ENCODE assay signal across 23 cellular contexts in the genomic region with DNA sequence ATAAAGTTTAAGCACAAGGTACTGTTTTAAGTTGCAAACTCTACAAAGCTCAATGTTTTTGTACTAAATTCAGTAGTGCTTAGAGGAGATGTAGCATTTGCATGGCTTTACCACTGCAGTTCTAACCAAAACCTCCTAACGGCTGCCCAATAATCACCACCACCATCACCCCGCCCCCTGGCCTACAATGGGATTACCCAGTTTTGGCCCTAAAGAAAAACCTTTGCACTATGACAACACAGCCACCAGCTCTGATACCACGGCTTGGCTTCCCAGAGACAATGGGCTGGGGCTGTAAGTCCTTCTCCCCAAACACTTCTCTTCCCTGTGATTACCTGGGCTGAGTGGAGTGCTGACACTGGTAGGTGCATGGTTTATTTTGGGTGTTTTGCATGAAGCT.
"Had no signal": no experiment of that assay in that cellular context is flagged by ENCODE, and none has a peak within 500 bp of the region (broad histone marks: within the 10 kb centered on the region; RNA-seq: fewer than 3 reads in every experiment).

No MANE protein-coding gene starts in this region.

- H3K4me3 Mint-ChIP-seq: dendritic cell treated with granulocyte-macrophage colony-stimulating factor and Interleukin-4, amounts not matched to agents 40 ng/mL and 50 ng/mL, for 4 days; effector memory CD8-positive, alpha-beta T cell; natural killer cell; neural crest cell; stimulated activated naive B cell treated with anti-CD40 and anti-IgM and Interleukin-4, amounts not matched to agents 10 μg/mL and 1 μg/mL and 100 μg/mL, for 72 hours; stimulated activated naive CD8-positive, alpha-beta T cell treated with anti-CD3 and anti-CD28 coated beads, Interleukin-15, amount 100 ng/mL, for 72 hours had no signal

- H3K4me1 ChIP-seq: right atrium auricular region, sigmoid colon, testis had no signal

- H2AFZ ChIP-seq: hepatocyte had no signal

- H3K36me3 Mint-ChIP-seq: natural killer cell; stimulated activated naive B cell treated with anti-CD40 and anti-IgM and Interleukin-4, amounts not matched to agents 10 μg/mL and 1 μg/mL and 100 μg/mL, for 72 hours had no signal

- DNase-seq: effector memory CD8-positive, alpha-beta T cell; foreskin melanocyte; head of caudate nucleus; kidney; left cardiac atrium; left ventricle myocardium superior; natural killer cell; nucleus accumbens; ovary; sigmoid colon; stimulated activated CD4-positive, alpha-beta T cell treated with anti-CD3 and anti-CD28 coated beads, Interleukin-2, amount 100 ng/mL, for 24 hours; stimulated activated CD4-positive, alpha-beta T cell treated with anti-CD3 and anti-CD28 coated beads, Interleukin-4, amount 100 ng/mL, for 4 hours; stimulated activated naive B cell treated with anti-CD40 and anti-IgM and Interleukin-4, amounts not matched to agents 10 μg/mL and 1 μg/mL and 100 μg/mL, for 72 hours; stimulated activated naive CD8-positive, alpha-beta T cell treated with anti-CD3 and anti-CD28 coated beads, Interleukin-15, amount 100 ng/mL, for 72 hours; testis had no signal

- H3K79me2 ChIP-seq: hepatocyte had no signal

- H3K9me3 Mint-ChIP-seq: dendritic cell treated with granulocyte-macrophage colony-stimulating factor and Interleukin-4, amounts not matched to agents 40 ng/mL and 50 ng/mL, for 4 days; effector memory CD8-positive, alpha-beta T cell; natural killer cell; neural crest cell; stimulated activated naive B cell treated with anti-CD40 and anti-IgM and Interleukin-4, amounts not matched to agents 10 μg/mL and 1 μg/mL and 100 μg/mL, for 72 hours; stimulated activated naive CD8-positive, alpha-beta T cell treated with anti-CD3 and anti-CD28 coated beads, Interleukin-15, amount 100 ng/mL, for 72 hours had no signal

- FAIRE-seq: colon, kidney had no signal

- H3K4me3 ChIP-seq: hepatocyte, lung, ovary, right atrium auricular region, sigmoid colon, skin epidermis, testis, tibial nerve had no signal

- H3K4me1 Mint-ChIP-seq: natural killer cell had no signal

- H3K27ac ChIP-seq: hepatocyte, ovary, right atrium auricular region, sigmoid colon, skin epidermis, testis, tibial nerve had no signal

- H3K4me2 ChIP-seq: hepatocyte had no signal

- H3K27me3 ChIP-seq: hepatocyte, ovary, right atrium auricular region, sigmoid colon, testis, tibial nerve had no signal

- H3K36me3 ChIP-seq: ovary, right atrium auricular region, sigmoid colon, tibial nerve had no signal

- H3K9me3 ChIP-seq: ovary, right atrium auricular region, sigmoid colon, testis, tibial nerve had no signal

- H3K27ac Mint-ChIP-seq: dendritic cell treated with granulocyte-macrophage colony-stimulating factor and Interleukin-4, amounts not matched to agents 40 ng/mL and 50 ng/mL, for 4 days; effector memory CD8-positive, alpha-beta T cell; natural killer cell; stimulated activated naive B cell treated with anti-CD40 and anti-IgM and Interleukin-4, amounts not matched to agents 10 μg/mL and 1 μg/mL and 100 μg/mL, for 72 hours; stimulated activated naive CD8-positive, alpha-beta T cell treated with anti-CD3 and anti-CD28 coated beads, Interleukin-15, amount 100 ng/mL, for 72 hours had no signal

- H3K27me3 Mint-ChIP-seq: dendritic cell treated with granulocyte-macrophage colony-stimulating factor and Interleukin-4, amounts not matched to agents 40 ng/mL and 50 ng/mL, for 4 days; stimulated activated naive B cell treated with anti-CD40 and anti-IgM and Interleukin-4, amounts not matched to agents 10 μg/mL and 1 μg/mL and 100 μg/mL, for 72 hours; stimulated activated naive CD8-positive, alpha-beta T cell treated with anti-CD3 and anti-CD28 coated beads, Interleukin-15, amount 100 ng/mL, for 72 hours had no signal

- ATAC-seq: effector memory CD8-positive, alpha-beta T cell; left cardiac atrium; left ventricle myocardium superior; natural killer cell; stimulated activated naive B cell treated with anti-CD40 and anti-IgM and Interleukin-4, amounts not matched to agents 10 μg/mL and 1 μg/mL and 100 μg/mL, for 72 hours; stimulated activated naive CD8-positive, alpha-beta T cell treated with anti-CD3 and anti-CD28 coated beads, Interleukin-15, amount 100 ng/mL, for 72 hours had no signal
